In the genomic region with DNA sequence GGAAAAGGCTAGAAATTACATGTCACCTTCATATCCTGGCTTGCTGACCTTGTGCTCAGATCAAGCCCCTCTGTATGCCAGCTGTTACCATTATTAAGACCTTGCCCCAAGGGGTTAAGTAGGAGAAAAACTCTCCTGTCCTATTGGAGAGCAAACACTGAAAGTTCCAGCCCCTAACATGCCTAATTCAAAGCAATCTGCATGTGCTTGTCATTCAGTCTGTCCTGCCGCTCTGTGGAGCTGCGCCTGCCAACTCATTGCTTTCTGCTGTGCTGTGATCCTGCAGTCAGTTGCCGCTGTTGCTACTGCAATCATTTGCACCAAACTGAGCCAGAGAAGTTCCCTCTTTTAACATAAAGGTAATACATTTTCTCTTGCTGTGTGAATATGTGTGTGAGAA, we compare ENCODE assay signal across 10 cellular contexts.
DNase-seq lines count a peak whose midpoint lies in the region; ATAC-seq and TF ChIP-seq lines count a peak whose summit lies in the region.
"Had no signal": no experiment of that assay in that cellular context is flagged by ENCODE, and none has a peak within 500 bp of the region (broad histone marks: within the 10 kb centered on the region; RNA-seq: fewer than 3 reads in every experiment).

No MANE protein-coding gene starts in this region.

- H3K4me3 ChIP-seq in endodermal cell (ENCODE audit: low read length) (peak overlapping the region; percentile 13), right lobe of liver (peak overlapping the region in 2 of 3 donors; percentile 25 to 37), vagina (peak overlapping the region in 1 of 2 donors; percentile 0)
- H3K4me3 ChIP-seq: HAP-1 had no signal

- H3K27ac ChIP-seq in endodermal cell (ENCODE audit: low read depth, low read length) (peak overlapping the region; percentile 27), right lobe of liver (peak overlapping the region in 2 of 3 donors; percentile 32 to 59), vagina (peak overlapping the region; percentile 3)
- H3K27ac ChIP-seq: 22Rv1 had no signal

- no peaks in the 10 kb centered on the region for H3K27me3 Mint-ChIP-seq in endodermal cell (ENCODE audit: insufficient read depth)

- peak overlapping the region; percentile 25 for H3K4me3 Mint-ChIP-seq in endodermal cell

- no peak overlapping the region for H3K9ac ChIP-seq in endodermal cell (ENCODE audit: extremely low read depth, low read length, poor library complexity, severe bottlenecking)

- peaks cover 36% of the 10 kb centered on the region for H3K4me1 Mint-ChIP-seq in endodermal cell

- 0 to 9% methylated on average over 2 to 3 of the region's 3 CpGs for WGBS in endodermal cell (ENCODE audit: insufficient coverage in 1 of 2, insufficient read length in 1 of 2), 2 experiments
- WGBS in right lobe of liver (ENCODE audit: insufficient coverage, low coverage, low lambda C conversion rate, missing lambda C conversion rate), result 19% methylated on average over 3 of the region's 3 CpGs

- peak; percentile 75 for TF ChIP-seq POLR2A in right lobe of liver (IDR thresholded peaks at IDR 0.05)
- no peak for TF ChIP-seq POLR2A in vagina (IDR thresholded peaks at IDR 0.05)

- no peaks in the 10 kb centered on the region for H3K9me3 ChIP-seq in endodermal cell (ENCODE audit: control insufficient read depth, low read length)
- H3K9me3 ChIP-seq in right lobe of liver, result no peaks in the 10 kb centered on the region
- H3K9me3 ChIP-seq in vagina, result no peaks in the 10 kb centered on the region
- H3K9me3 ChIP-seq: HAP-1 had no signal

- DNase-seq in NCI-H1105 treated with DMSO at 0.1 percent for 48 hours (lab: John Stamatoyannopoulos, UW), result peak; percentile 13
- DNase-seq in NCI-H1105 (lab: John Stamatoyannopoulos, UW), result no peak
- DNase-seq in endodermal cell, result peak; percentile 90
- peak; percentile 65 to 84 (median 83) for DNase-seq in right lobe of liver
- no peak for DNase-seq in vagina (ENCODE audit: extremely low spot score in 2 of 2)

- H3K36me3 ChIP-seq in endodermal cell (ENCODE audit: control insufficient read depth, insufficient read depth, low read length) (no peaks in the 10 kb centered on the region), right lobe of liver (no peaks in the 10 kb centered on the region), vagina (no peaks in the 10 kb centered on the region)
- H3K36me3 ChIP-seq: HAP-1 had no signal

- intact Hi-C loops in right lobe of liver (cut with DNase I) (no loop called here), vagina (cut with DNase I) (no loop called here)

- H3K27ac Mint-ChIP-seq in endodermal cell, result peak overlapping the region; percentile 73

- peak; percentile 20 for TF ChIP-seq CTCF in endodermal cell (conservative IDR thresholded peaks at IDR 0.05)
- TF ChIP-seq CTCF in right lobe of liver (IDR thresholded peaks at IDR 0.05), result peak in 1 of 4 donors; percentile 19
- TF ChIP-seq CTCF in vagina (IDR thresholded peaks at IDR 0.05), result no peak

- H3K27me3 ChIP-seq in endodermal cell (ENCODE audit: control insufficient read depth, insufficient read depth, low read length, poor library complexity, severe bottlenecking), result no peaks in the 10 kb centered on the region
- H3K27me3 ChIP-seq in right lobe of liver, result no peaks in the 10 kb centered on the region
- H3K27me3 ChIP-seq in vagina, result no peaks in the 10 kb centered on the region

- peaks cover 4% of the 10 kb centered on the region for H3K4me1 ChIP-seq in endodermal cell (ENCODE audit: control insufficient read depth, insufficient read depth, low read length)
- peaks cover 0 to 15% (median 2%) of the 10 kb centered on the region in 4 donors for H3K4me1 ChIP-seq in right lobe of liver
- H3K4me1 ChIP-seq in vagina, result peaks cover 48% of the 10 kb centered on the region

- no peaks in the 10 kb centered on the region for H3K9me3 Mint-ChIP-seq in endodermal cell

- ATAC-seq in right lobe of liver, result peak; percentile 98 to 100 (median 100)
- ATAC-seq in HG02973 (IDR thresholded peaks at IDR 0.05; ENCODE audit: unreplicated experiment), result no peak
- ATAC-seq in HG02840 (IDR thresholded peaks at IDR 0.05; ENCODE audit: low FRiP score, unreplicated experiment), result no peak
- no peak for ATAC-seq in HG03520 (IDR thresholded peaks at IDR 0.05; ENCODE audit: unreplicated experiment)

- H3K36me3 Mint-ChIP-seq in endodermal cell (ENCODE audit: low read depth), result no peaks in the 10 kb centered on the region

Comparison
In these comparisons a context has a peak if more than half of its experiments do, and no peak if none do; other contexts are left out.
1. DNase-seq: peak in NCI-H1105 treated with DMSO at 0.1 percent for 48 hours (single experiment), endodermal cell (single experiment) and right lobe of liver (3 of 3); none in NCI-H1105 (single experiment) and vagina (0 of 2).
2. ATAC-seq: peak in right lobe of liver (4 of 4); none in HG02973 (single experiment), HG02840 (single experiment) and HG03520 (single experiment).
3. Peak in every context shown above with its lines, with median percentiles within 50 percentile points of each other: H3K27ac ChIP-seq.